In genomic region chr5:78359831-78360673, GRCh38 we compare ENCODE assay signal across 8 cellular contexts. TPM values are rescaled to one million over a fixed set of nuclear protein-coding genes. Genes with fewer than 3 reads are reported as not detected.
A peak's percentile ranks its signal among the peaks of the same experiment; 100 is the strongest.
DNase-seq lines count a peak whose midpoint lies in the region; ATAC-seq and TF ChIP-seq lines count a peak whose summit lies in the region.

SCAMP1 (plus strand) TSS chr5:78360617; CDS start chr5:78360672, 55 bp downstream.

- no peak within 1 kb of the TSS for H4K8ac ChIP-seq in H9 (replicated peaks; ENCODE audit: insufficient read length, low read depth, low read length)

- peak within 1 kb of the TSS; percentile 94 to 99 (median 94); a peak in 6 of 7 replicates for H3K27ac Mint-ChIP-seq in H9

- H3K36me3 ChIP-seq in neuron (ENCODE audit: insufficient read depth, low read length) (peaks cover 6% of the 10 kb centered on the region), subcutaneous abdominal adipose tissue (ENCODE audit: control insufficient read depth in 5 of 5, insufficient read depth in 5 of 5, low read length in 5 of 5) (peaks cover 0 to 4% (median 0%) of the 10 kb centered on the region in 5 donors)

- H4K5ac ChIP-seq in H9 (ENCODE audit: insufficient read length, low read depth, low read length), result no peak within 1 kb of the TSS

- H3K18ac ChIP-seq in H9 (ENCODE audit: insufficient read length, low read depth, low read length), result peak within 1 kb of the TSS; percentile 90

- peak within 1 kb of the TSS; percentile 87 for H3K14ac ChIP-seq in H9 (ENCODE audit: insufficient read depth, low read length)

- peak; percentile 45 for TF ChIP-seq CTCF in H9 (conservative IDR thresholded peaks at IDR 0.05)
- peak; percentile 61 for TF ChIP-seq CTCF in foreskin keratinocyte (conservative IDR thresholded peaks at IDR 0.05)

- peak within 1 kb of the TSS; percentile 91 to 93 for H3K4me3 Mint-ChIP-seq in H9

- H3K4me2 ChIP-seq in H9 (ENCODE audit: insufficient read depth, insufficient read length, low read length), result peak within 1 kb of the TSS; percentile 88

- no peak within 1 kb of the TSS for H3K4ac ChIP-seq in H9 (ENCODE audit: low read depth, low read length)

- H3K36me3 Mint-ChIP-seq in H9 (ENCODE audit: insufficient read depth in 1 of 3, low read depth in 3 of 3), result peaks cover 0 to 15% (median 3%) of the 10 kb centered on the region in 3 experiments; a peak in 5 of 7 replicates

- H4K20me1 ChIP-seq in H9 (ENCODE audit: control insufficient read depth, insufficient read depth, insufficient read length), result no peaks in the 10 kb centered on the region

- no peak within 1 kb of the TSS for H3K23ac ChIP-seq in H9 (ENCODE audit: insufficient read length, low read depth, low read length)

- no CpG with 5 or more reads among the region's 79 CpGs for WGBS in H9 (ENCODE audit: extremely low coverage, insufficient read length, low lambda C conversion rate)

- H3K4me3 ChIP-seq in neuron (ENCODE audit: low read length), result peak within 1 kb of the TSS; percentile 93
- H3K4me3 ChIP-seq in subcutaneous abdominal adipose tissue (ENCODE audit: low read depth in 1 of 5, low read length in 5 of 5), result peak within 1 kb of the TSS; percentile 89 to 99 (median 97)

- no peak within 1 kb of the TSS for H2AK5ac ChIP-seq in H9 (ENCODE audit: insufficient read length, low read length)

- H3K79me1 ChIP-seq in H9 (ENCODE audit: insufficient read depth, low read depth, low read length, poor library complexity, severe bottlenecking), result peaks cover 3% of the 10 kb centered on the region

- H2BK5ac ChIP-seq in H9 (ENCODE audit: insufficient read length, low read length), result no peak within 1 kb of the TSS

- DNase-seq in GDM1 (lab: John Stamatoyannopoulos, UW) (peak; percentile 96), H9 (peak; percentile 95), M059J (ENCODE audit: low read depth) (peak; percentile 87), SIG-M5 (lab: John Stamatoyannopoulos, UW) (peak; percentile 74), activated gamma-delta T cell treated with Interleukin-2 at 50 U/mL for 16 hours (peak; percentile 88), foreskin keratinocyte (peak; percentile 84 to 88)

- no peaks in the 10 kb centered on the region for H3K9me3 Mint-ChIP-seq in H9

- H2AFZ ChIP-seq in H9 (ENCODE audit: low read length) (peak within 1 kb of the TSS; percentile 45), neuron (ENCODE audit: low read depth, low read length) (peak within 1 kb of the TSS; percentile 100)

- no peak within 1 kb of the TSS for H2BK120ac ChIP-seq in H9 (ENCODE audit: low read depth, low read length, poor library complexity, severe bottlenecking)

- H3K4me1 ChIP-seq in H9 (ENCODE audit: insufficient read depth, low read length) (no peaks in the 10 kb centered on the region), foreskin keratinocyte (no peaks in the 10 kb centered on the region), neuron (ENCODE audit: insufficient read depth, low read length) (peaks cover 12% of the 10 kb centered on the region), subcutaneous abdominal adipose tissue (ENCODE audit: control insufficient read depth in 5 of 5, insufficient read depth in 5 of 5, low read length in 5 of 5) (peaks cover 0 to 33% (median 26%) of the 10 kb centered on the region in 5 donors)

- no peak within 1 kb of the TSS for H4K91ac ChIP-seq in H9 (ENCODE audit: insufficient read length, low read depth, low read length)

- H3K23me2 ChIP-seq in H9 (ENCODE audit: insufficient read length, low read depth, low read length, poor library complexity, severe bottlenecking), result peaks cover 9% of the 10 kb centered on the region

- no peak within 1 kb of the TSS for H2BK12ac ChIP-seq in H9 (ENCODE audit: insufficient read length, low read depth, low read length)

- no peak within 1 kb of the TSS for H3T11ph ChIP-seq in H9 (ENCODE audit: low read length)

- no peak within 1 kb of the TSS for H3K56ac ChIP-seq in H9 (ENCODE audit: insufficient read length, low read depth, low read length)

- no peaks in the 10 kb centered on the region for H3K27me3 ChIP-seq in H9 (ENCODE audit: insufficient read depth, low read length)
- H3K27me3 ChIP-seq in foreskin keratinocyte, result no peaks in the 10 kb centered on the region
- H3K27me3 ChIP-seq in neuron (ENCODE audit: insufficient read depth, low read length), result no peaks in the 10 kb centered on the region
- H3K27me3 ChIP-seq in subcutaneous abdominal adipose tissue (ENCODE audit: control insufficient read depth in 5 of 5, insufficient read depth in 4 of 5, low read length in 5 of 5), result no peaks in the 10 kb centered on the region

- H3K9me3 ChIP-seq in H9 (ENCODE audit: control insufficient read depth, low read depth, low read length) (no peaks in the 10 kb centered on the region), neuron (ENCODE audit: low read length) (no peaks in the 10 kb centered on the region), subcutaneous abdominal adipose tissue (ENCODE audit: control insufficient read depth in 5 of 5, low read length in 5 of 5) (no peaks in the 10 kb centered on the region)

- H2BK15ac ChIP-seq in H9 (ENCODE audit: low read depth, low read length), result no peak within 1 kb of the TSS

- peak within 1 kb of the TSS; percentile 64 for H3K9ac ChIP-seq in H9 (ENCODE audit: extremely low read depth, insufficient read length, low read length)
- peak within 1 kb of the TSS; percentile 58 to 97 (median 90) for H3K9ac ChIP-seq in subcutaneous abdominal adipose tissue (ENCODE audit: low read length in 5 of 5)

- ATAC-seq in foreskin keratinocyte, result peak; percentile 87

- H3K27ac ChIP-seq in H9 (ENCODE audit: insufficient read length, low read depth, low read length) (no peak within 1 kb of the TSS), foreskin keratinocyte (peak within 1 kb of the TSS; percentile 89), subcutaneous abdominal adipose tissue (ENCODE audit: low read depth, low read length) (peak within 1 kb of the TSS; percentile 85)

- peaks cover 5% of the 10 kb centered on the region; the same call in 1 of the 2 replicates for H3K79me2 ChIP-seq in H9 (ENCODE audit: insufficient read depth, low read length)

- peaks cover 18 to 29% of the 10 kb centered on the region in 2 experiments for H3K4me1 Mint-ChIP-seq in H9

- peaks cover 3% of the 10 kb centered on the region; the same call in 1 of the 2 replicates for H3K27me3 Mint-ChIP-seq in H9 (ENCODE audit: low read depth)

- H2BK20ac ChIP-seq in H9 (ENCODE audit: low read depth, low read length, poor library complexity, severe bottlenecking), result no peak within 1 kb of the TSS

RNA-seq across cellular contexts. Expression of gene SCAMP1, which starts in this region (rescaled TPM):
- total RNA-seq in H9 (2021), result 33.2 and 36.0 TPM in 2 replicates
- total RNA-seq in M059J (2014; rRNA removed; shearing (Covaris generic)), result 41.3 and 43.6 TPM in 2 replicates
- total RNA-seq in foreskin keratinocyte, result 25.4 and 31.5 TPM in 2 replicates
- polyA plus RNA-seq in foreskin keratinocyte, result 8.6 and 9.8 TPM in 2 replicates
